Comparison of ENCODE assay signal across 10 cellular contexts in the genomic region with DNA sequence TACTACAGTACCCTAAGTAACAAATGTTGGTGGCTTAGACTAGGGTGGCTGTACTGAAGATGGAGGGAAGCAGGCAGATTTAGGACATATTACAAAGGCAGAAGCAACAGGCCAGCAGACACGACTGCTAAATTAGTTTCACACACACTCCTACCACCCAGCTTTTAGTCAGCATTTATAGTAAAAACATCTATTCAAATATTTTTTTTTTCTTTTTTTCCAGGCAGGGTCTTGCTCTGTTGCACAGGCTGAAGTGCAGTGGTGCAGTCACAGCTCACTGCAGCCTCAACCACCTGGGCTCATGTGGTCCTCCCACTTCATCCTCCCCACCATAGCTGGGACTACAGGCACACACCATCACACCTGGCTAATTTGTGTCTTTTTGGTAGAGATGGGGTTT.
DNase-seq lines count a peak whose midpoint lies in the region; ATAC-seq and TF ChIP-seq lines count a peak whose summit lies in the region.
"Had no signal": no experiment of that assay in that cellular context is flagged by ENCODE, and none has a peak within 500 bp of the region (broad histone marks: within the 10 kb centered on the region; RNA-seq: fewer than 3 reads in every experiment).

No MANE protein-coding gene starts in this region.

- peaks cover 16% of the 10 kb centered on the region for H3K4me1 ChIP-seq in CD4-positive, CD25-positive, alpha-beta regulatory T cell (ENCODE audit: control insufficient read depth, insufficient read depth, low read length, poor library complexity, severe bottlenecking)
- H3K4me1 ChIP-seq in OCI-LY1 (ENCODE audit: insufficient read depth, low read length, severe bottlenecking): peaks cover 37% of the 10 kb centered on the region

- no peaks in the 10 kb centered on the region for H3K9me2 ChIP-seq in OCI-LY1 (ENCODE audit: low read depth, low read length)

- H3F3A ChIP-seq in OCI-LY1 (ENCODE audit: insufficient read depth, low read length): peaks cover 7% of the 10 kb centered on the region; the same call in 1 of the 2 replicates

- peaks cover 41% of the 10 kb centered on the region for H3K36me3 ChIP-seq in CD4-positive, CD25-positive, alpha-beta regulatory T cell (ENCODE audit: control insufficient read depth, insufficient read depth, low read length)
- H3K36me3 ChIP-seq in OCI-LY1 (ENCODE audit: insufficient read depth, low read length): peaks cover 30% of the 10 kb centered on the region

- peak overlapping the region; percentile 54 for H3K4me2 ChIP-seq in OCI-LY1 (ENCODE audit: low read length)

- no peaks in the 10 kb centered on the region for H3K27me3 Mint-ChIP-seq in CD4-positive, CD25-positive, alpha-beta regulatory T cell

- peak overlapping the region in 3 of 4 donors; percentile 11 to 60 (median 13) for H3K4me3 Mint-ChIP-seq in CD4-positive, CD25-positive, alpha-beta regulatory T cell

- peak overlapping the region; percentile 35 for H3K9ac ChIP-seq in OCI-LY1 (ENCODE audit: low read length)

- H3K27ac Mint-ChIP-seq in CD4-positive, CD25-positive, alpha-beta regulatory T cell: peak overlapping the region; percentile 47 to 76 (median 66)

- no peak overlapping the region for H3K4me3 ChIP-seq in CD4-positive, CD25-positive, alpha-beta regulatory T cell (ENCODE audit: low read depth, low read length)
- no peak overlapping the region for H3K4me3 ChIP-seq in OCI-LY1 (ENCODE audit: low read depth, low read length, poor library complexity, severe bottlenecking)

- H3K27ac ChIP-seq in CD4-positive, CD25-positive, alpha-beta regulatory T cell (ENCODE audit: insufficient read depth, low read length, poor library complexity, severe bottlenecking): peak overlapping the region; percentile 34
- H3K27ac ChIP-seq in OCI-LY1 (ENCODE audit: low read depth, low read length, poor library complexity, severe bottlenecking): peak overlapping the region; percentile 86

- H3K27me3 ChIP-seq in CD4-positive, CD25-positive, alpha-beta regulatory T cell (ENCODE audit: control insufficient read depth, insufficient read depth, low read length): no peaks in the 10 kb centered on the region
- no peaks in the 10 kb centered on the region for H3K27me3 ChIP-seq in OCI-LY1 (ENCODE audit: insufficient read depth, low read length)

- peaks cover 22% of the 10 kb centered on the region for H3K36me3 Mint-ChIP-seq in CD4-positive, CD25-positive, alpha-beta regulatory T cell

- ATAC-seq in CD4-positive, CD25-positive, alpha-beta regulatory T cell (ENCODE audit: low read depth in 2 of 2): no peak
- ATAC-seq in GM19025 (IDR thresholded peaks at IDR 0.05; ENCODE audit: low read depth, unreplicated experiment) (peak; percentile 56), HG02852 (IDR thresholded peaks at IDR 0.05; ENCODE audit: unreplicated experiment) (peak; percentile 93)

- no peaks in the 10 kb centered on the region for H3K9me3 ChIP-seq in CD4-positive, CD25-positive, alpha-beta regulatory T cell (ENCODE audit: control insufficient read depth in 2 of 2, low read length in 2 of 2)
- H3K9me3 ChIP-seq in OCI-LY1 (ENCODE audit: low read length): no peaks in the 10 kb centered on the region

- peaks cover 4% of the 10 kb centered on the region for H3K79me2 ChIP-seq in OCI-LY1 (ENCODE audit: insufficient read depth, low read length)

- no peak overlapping the region for H2AFZ ChIP-seq in OCI-LY1 (ENCODE audit: low read length)

- DNase-seq in CD4-positive, CD25-positive, alpha-beta regulatory T cell: no peak
- no peak for DNase-seq in SW 1271 (lab: John Stamatoyannopoulos, UW)
- DNase-seq in anterior cingulate cortex (lab: John Stamatoyannopoulos, UW): no peak
- DNase-seq in A172 (ENCODE audit: low spot score): no peak
- no peak for DNase-seq in NCI-H146 treated with DMSO at 0.1 percent for 48 hours (lab: John Stamatoyannopoulos, UW; ENCODE audit: unreplicated experiment)
- DNase-seq: kidney glomerular epithelial cell, NCI-H1048 had no signal

- H4K20me1 ChIP-seq in OCI-LY1 (ENCODE audit: insufficient read depth, low read length): no peaks in the 10 kb centered on the region

- H3K9me3 Mint-ChIP-seq in CD4-positive, CD25-positive, alpha-beta regulatory T cell: no peaks in the 10 kb centered on the region

- no peak for TF ChIP-seq CTCF in OCI-LY1 (IDR thresholded peaks at IDR 0.05; ENCODE audit: low read length)

- peaks cover 43 to 65% (median 56%) of the 10 kb centered on the region in 4 donors for H3K4me1 Mint-ChIP-seq in CD4-positive, CD25-positive, alpha-beta regulatory T cell

Comparison
In these comparisons a context has a peak if more than half of its experiments do, and no peak if none do; other contexts are left out.
1. ATAC-seq: peak in GM19025 (single experiment) and HG02852 (single experiment); none in CD4-positive, CD25-positive, alpha-beta regulatory T cell (0 of 2).